19 cellular contexts compared by ENCODE assay signal in the genomic region with DNA sequence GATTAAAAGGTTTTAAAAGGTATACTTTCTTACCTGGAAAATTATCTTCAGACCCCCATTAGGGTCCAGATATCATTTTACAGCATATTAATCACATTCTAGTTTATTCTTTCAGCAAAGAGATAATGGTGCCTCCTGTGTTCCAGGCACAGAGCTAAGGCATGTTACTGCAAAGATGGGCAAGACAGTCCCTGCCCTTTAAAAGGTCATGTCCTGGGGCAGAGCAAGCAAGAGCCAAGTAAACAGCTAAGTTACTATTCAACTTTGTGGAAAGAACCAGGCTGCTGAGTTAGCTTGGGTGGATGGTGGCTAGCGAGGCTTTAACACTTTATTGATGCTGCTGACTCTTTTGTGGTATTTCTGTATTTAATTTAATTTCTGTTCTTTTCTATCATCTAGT.
DNase-seq lines count a peak whose midpoint lies in the region; ATAC-seq and TF ChIP-seq lines count a peak whose summit lies in the region.
"Had no signal": no experiment of that assay in that cellular context is flagged by ENCODE, and none has a peak within 500 bp of the region (broad histone marks: within the 10 kb centered on the region; RNA-seq: fewer than 3 reads in every experiment).

No MANE protein-coding gene starts in this region.

- H3K18ac ChIP-seq in mesenchymal stem cell (ENCODE audit: low read depth in 1 of 2, low read length in 2 of 2), result no peak overlapping the region

- peak; percentile 52 for DNase-seq in epithelial cell of proximal tubule (ENCODE audit: low read depth)
- no peak for DNase-seq in mesenchymal stem cell
- no peak for DNase-seq in WERI-Rb-1
- DNase-seq in erythroblast (lab: John Stamatoyannopoulos, UW), result no peak
- DNase-seq in upper lobe of right lung, result no peak
- no peak for DNase-seq in ecto neural progenitor cell (ENCODE audit: low spot score)
- DNase-seq: activated CD4-positive, alpha-beta T cell treated with anti-CD3 and anti-CD28 coated beads, Interleukin-2, amount 50 U/mL, for 4 hours; activated naive CD4-positive, alpha-beta T cell treated with Interleukin-2 at 50 U/mL for 16 hours; aorta; KBM-7; left lung; NCI-H1930; NCI-H446 treated with DMSO at 0.1 percent for 48 hours; occipital lobe; SHP77 treated with DMSO at 0.1 percent for 48 hours; T-helper 1 cell; uterus had no signal

- no peak for TF ChIP-seq POLR2A in erythroblast (IDR thresholded peaks at IDR 0.05; ENCODE audit: low read length)

- no peak overlapping the region for H2BK12ac ChIP-seq in mesenchymal stem cell (ENCODE audit: low read length in 2 of 2)

- H2AFZ ChIP-seq in mesenchymal stem cell (ENCODE audit: low read depth, low read length), result no peak overlapping the region

- H3K9ac ChIP-seq in mesenchymal stem cell (ENCODE audit: low read length), result no peak overlapping the region

- no peak for TF ChIP-seq CTCF in epithelial cell of proximal tubule (conservative IDR thresholded peaks at IDR 0.05; ENCODE audit: low read depth, low read length)
- TF ChIP-seq CTCF in WERI-Rb-1 (IDR thresholded peaks at IDR 0.05; ENCODE audit: low read depth, low read length), result no peak
- no peak for TF ChIP-seq CTCF in upper lobe of right lung (IDR thresholded peaks at IDR 0.05)

- no peak overlapping the region for H2BK120ac ChIP-seq in mesenchymal stem cell (ENCODE audit: low read depth, low read length)

- no peak overlapping the region for H2BK5ac ChIP-seq in mesenchymal stem cell (ENCODE audit: low read depth, low read length, poor library complexity, severe bottlenecking)

- H3K27ac ChIP-seq in mesenchymal stem cell (ENCODE audit: low read length, poor library complexity, severe bottlenecking) (peak overlapping the region; percentile 14), WERI-Rb-1 (no peak overlapping the region), upper lobe of right lung (no peak overlapping the region)
- H3K27ac ChIP-seq: left lung, uterus had no signal

- no peak overlapping the region for H3K14ac ChIP-seq in mesenchymal stem cell (ENCODE audit: low read length in 2 of 2)

- no peak overlapping the region for H2AK5ac ChIP-seq in mesenchymal stem cell (ENCODE audit: low read length, severe bottlenecking)

- H3K4me1 ChIP-seq in mesenchymal stem cell (ENCODE audit: control insufficient read depth, insufficient read depth, low read depth, low read length) (peaks cover 4% of the 10 kb centered on the region), upper lobe of right lung (no peaks in the 10 kb centered on the region)
- H3K4me1 ChIP-seq: left lung, uterus had no signal

- no peak overlapping the region for H3K4me3 ChIP-seq in epithelial cell of proximal tubule (ENCODE audit: low read depth, low read length)
- no peak overlapping the region for H3K4me3 ChIP-seq in mesenchymal stem cell (ENCODE audit: insufficient read depth in 1 of 2, low read depth in 1 of 2, low read length in 2 of 2)
- H3K4me3 ChIP-seq in WERI-Rb-1 (ENCODE audit: low read depth, low read length), result no peak overlapping the region
- H3K4me3 ChIP-seq in upper lobe of right lung, result no peak overlapping the region
- H3K4me3 ChIP-seq: left lung, uterus had no signal

- peak; percentile 40 for ATAC-seq in GM18873 (IDR thresholded peaks at IDR 0.05; ENCODE audit: low FRiP score, unreplicated experiment)
- peak; percentile 41 for ATAC-seq in HG03097 (IDR thresholded peaks at IDR 0.05; ENCODE audit: low FRiP score, unreplicated experiment)
- no peak for ATAC-seq in upper lobe of right lung
- ATAC-seq: left lung had no signal

- WGBS in mesenchymal stem cell, result 100% methylated on average over 1 of the region's 1 CpG

- H3K23ac ChIP-seq in mesenchymal stem cell (ENCODE audit: low read length in 2 of 2), result no peak overlapping the region

- H4K8ac ChIP-seq in mesenchymal stem cell (ENCODE audit: low read length), result no peak overlapping the region

- H3K9me3 ChIP-seq in mesenchymal stem cell (ENCODE audit: control insufficient read depth, low read length), result no peaks in the 10 kb centered on the region
- H3K9me3 ChIP-seq in WERI-Rb-1 (ENCODE audit: severe bottlenecking), result no peaks in the 10 kb centered on the region
- H3K9me3 ChIP-seq in upper lobe of right lung, result no peaks in the 10 kb centered on the region
- H3K9me3 ChIP-seq: left lung, uterus had no signal

- H3K4ac ChIP-seq in mesenchymal stem cell (ENCODE audit: low read depth in 1 of 2, low read length in 2 of 2), result no peak overlapping the region

- H2BK15ac ChIP-seq in mesenchymal stem cell (ENCODE audit: low read depth, poor library complexity, severe bottlenecking), result no peak overlapping the region

- H3K36me3 ChIP-seq in mesenchymal stem cell (ENCODE audit: control insufficient read depth in 1 of 2, insufficient read depth in 2 of 2, low read depth in 1 of 2, low read length in 2 of 2), result no peaks in the 10 kb centered on the region
- no peaks in the 10 kb centered on the region for H3K36me3 ChIP-seq in WERI-Rb-1
- H3K36me3 ChIP-seq in upper lobe of right lung, result no peaks in the 10 kb centered on the region
- H3K36me3 ChIP-seq: left lung, uterus had no signal

- H3K79me1 ChIP-seq in mesenchymal stem cell (replicated peaks; ENCODE audit: low read length, poor library complexity, severe bottlenecking), result peaks cover 4% of the 10 kb centered on the region

- intact Hi-C loops in upper lobe of right lung (cut with DNase I), result no loop called here

- H3K4me2 ChIP-seq in mesenchymal stem cell (ENCODE audit: low read length, poor library complexity, severe bottlenecking), result no peak overlapping the region

- H3K27me3 ChIP-seq in mesenchymal stem cell (ENCODE audit: control insufficient read depth in 1 of 2, insufficient read depth in 1 of 2, low read length in 2 of 2) (no peaks in the 10 kb centered on the region), WERI-Rb-1 (ENCODE audit: insufficient read depth, low read depth, severe bottlenecking) (no peaks in the 10 kb centered on the region), upper lobe of right lung (no peaks in the 10 kb centered on the region)
- H3K27me3 ChIP-seq: left lung, uterus had no signal

- no peak overlapping the region for H4K91ac ChIP-seq in mesenchymal stem cell (ENCODE audit: low read length)
